11 cellular contexts compared by ENCODE assay signal in the genomic region with DNA sequence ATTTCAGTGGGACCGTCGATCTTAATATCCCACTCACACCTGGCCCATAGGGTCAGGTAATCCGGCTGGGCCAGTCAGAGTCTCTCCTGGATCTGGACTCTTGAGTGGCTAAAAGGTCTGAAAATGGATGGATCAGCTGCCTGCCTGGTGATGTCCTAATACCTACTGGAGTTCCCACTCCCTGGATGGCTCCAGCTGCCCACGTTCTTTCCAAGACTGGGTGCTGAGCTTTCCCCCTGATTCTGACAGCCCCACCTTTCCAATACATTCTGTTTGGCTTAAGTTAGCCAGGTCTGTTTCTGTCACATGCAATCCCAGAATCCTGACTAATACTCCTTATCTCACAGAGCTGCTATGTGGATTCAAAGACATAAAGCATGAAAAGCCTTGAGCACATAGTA. TPM values are rescaled to one million over a fixed set of nuclear protein-coding genes. Genes with fewer than 3 reads are reported as not detected.
DNase-seq lines count a peak whose midpoint lies in the region; ATAC-seq and TF ChIP-seq lines count a peak whose summit lies in the region.
"Had no signal": no experiment of that assay in that cellular context is flagged by ENCODE, and none has a peak within 500 bp of the region (broad histone marks: within the 10 kb centered on the region; RNA-seq: fewer than 3 reads in every experiment).

No MANE protein-coding gene starts in this region.

- H3K27ac Mint-ChIP-seq in nephron progenitor cell = no peak overlapping the region

- H3K36me3 Mint-ChIP-seq in nephron progenitor cell (ENCODE audit: low read depth) = peaks cover 4% of the 10 kb centered on the region

- no peaks in the 10 kb centered on the region for H3K27me3 Mint-ChIP-seq in nephron progenitor cell (ENCODE audit: low read depth, poor library complexity)

- H3K4me3 ChIP-seq in adrenal gland = no peak overlapping the region
- H3K4me3 ChIP-seq in fibroblast of the aortic adventitia (ENCODE audit: low read depth, low read length) = no peak overlapping the region
- H3K4me3 ChIP-seq in sigmoid colon = no peak overlapping the region
- H3K4me3 ChIP-seq: right lobe of liver had no signal

- H3K4me1 ChIP-seq in adrenal gland (replicated peaks in 1 of 2) = peaks cover 52 to 89% of the 10 kb centered on the region in 2 donors
- H3K4me1 ChIP-seq in sigmoid colon = peaks cover 0 to 68% (median 65%) of the 10 kb centered on the region in 4 donors
- H3K4me1 ChIP-seq: right lobe of liver had no signal

- no peak for ATAC-seq in GM18861 (IDR thresholded peaks at IDR 0.05; ENCODE audit: unreplicated experiment)
- ATAC-seq in HG03139 (IDR thresholded peaks at IDR 0.05; ENCODE audit: unreplicated experiment) = no peak

- 79 to 90% (median 83%) methylated on average over 4 of the region's 4 CpGs for WGBS in adrenal gland, 4 donors
- WGBS in sigmoid colon, 2 donors = 88 to 90% methylated on average over 4 of the region's 4 CpGs

- peaks cover 38% of the 10 kb centered on the region for H3K4me1 Mint-ChIP-seq in nephron progenitor cell

- no peak overlapping the region for H3K4me3 Mint-ChIP-seq in nephron progenitor cell

- no peaks in the 10 kb centered on the region for H3K9me3 Mint-ChIP-seq in nephron progenitor cell
- H3K9me3 Mint-ChIP-seq: activated T-helper 17 cell treated with anti-CD3 and anti-CD28 coated beads, Interleukin-2, amount 50 U/mL, for 72 hours had no signal

- H3K27ac ChIP-seq in adrenal gland (peak overlapping the region; percentile 70 to 94 (median 94)), sigmoid colon (peak overlapping the region; percentile 73 to 95 (median 81))
- H3K27ac ChIP-seq: right lobe of liver had no signal

- no peak for TF ChIP-seq CTCF in adrenal gland (IDR thresholded peaks at IDR 0.05)
- no peak for TF ChIP-seq CTCF in fibroblast of the aortic adventitia (IDR thresholded peaks at IDR 0.05; ENCODE audit: insufficient read depth, low read length)
- no peak for TF ChIP-seq CTCF in sigmoid colon (IDR thresholded peaks at IDR 0.05)
- TF ChIP-seq CTCF in nephron progenitor cell (IDR thresholded peaks at IDR 0.05) = no peak

- peak in 1 of 4 donors; percentile 68 for TF ChIP-seq EP300 in sigmoid colon (IDR thresholded peaks at IDR 0.05)

- H3K36me3 ChIP-seq in adrenal gland (replicated peaks in 1 of 2) (no peaks in the 10 kb centered on the region), sigmoid colon (no peaks in the 10 kb centered on the region)
- H3K36me3 ChIP-seq: right lobe of liver had no signal

- intact Hi-C loops in adrenal gland (cut with DNase I) = no loop called here
- intact Hi-C loops in sigmoid colon (cut with DNase I) = no loop called here

- H3K9me3 ChIP-seq in adrenal gland (replicated peaks in 1 of 3) = no peaks in the 10 kb centered on the region
- H3K9me3 ChIP-seq in sigmoid colon = no peaks in the 10 kb centered on the region
- H3K9me3 ChIP-seq: right lobe of liver had no signal

- in situ Hi-C loops in Caki2 (cut with HindIII; ENCODE audit: low pct_unique_long_range_greater_than_20kb, low sequenced_read_pairs) = no loop called here

- peak in 1 of 2 donors; percentile 65 for TF ChIP-seq POLR2A in adrenal gland (IDR thresholded peaks at IDR 0.05)
- no peak for TF ChIP-seq POLR2A in sigmoid colon (IDR thresholded peaks at IDR 0.05)

- H3K27me3 ChIP-seq in adrenal gland (no peaks in the 10 kb centered on the region), sigmoid colon (no peaks in the 10 kb centered on the region)
- H3K27me3 ChIP-seq: right lobe of liver had no signal

- DNase-seq in Caki2 (ENCODE audit: low read depth) = peak; percentile 21
- DNase-seq in adrenal gland = peak in 6 of 7 donors; percentile 48 to 70 (median 59)
- DNase-seq in fibroblast of the aortic adventitia (ENCODE audit: low read depth) = peak; percentile 96
- no peak for DNase-seq in sigmoid colon
- no peak for DNase-seq in SKM-1 treated with dmso at 0.1 percent for 144 hours (lab: John Stamatoyannopoulos, UW; ENCODE audit: unreplicated experiment)
- DNase-seq in nephron progenitor cell = no peak
- DNase-seq: kidney had no signal

RNA-seq across cellular contexts. Expression of gene SH3PXD2B, which starts 10.2 kb away (rescaled TPM):
- 14.2 and 25.2 TPM in 2 replicates for total RNA-seq in Caki2 (2014; rRNA removed; shearing (Covaris generic); ENCODE audit: low replicate concordance)
- total RNA-seq in adrenal gland = 100 to 1,000 TPM in 1 of 8 donors, 10 to 100 TPM in 7; 41.1 to 111 (median 64.7) TPM
- polyA plus RNA-seq in adrenal gland = 10 to 100 TPM; 15.2 to 37.9 (median 28.4) TPM
- total RNA-seq in fibroblast of the aortic adventitia (ENCODE audit: low replicate concordance) = 25.3 and 46.7 TPM in 2 replicates
- total RNA-seq in sigmoid colon = 10 to 100 TPM; 19.3 to 45.7 (median 20.9) TPM
- polyA plus RNA-seq in sigmoid colon = 1 to 10 TPM; 3.6 to 9.2 (median 3.9) TPM

Comparison
In these comparisons a context has a peak if more than half of its experiments do, and no peak if none do; other contexts are left out.
1. DNase-seq: peak in Caki2 (single experiment), adrenal gland (6 of 7) and fibroblast of the aortic adventitia (single experiment); none in sigmoid colon (single experiment), SKM-1 treated with dmso at 0.1 percent for 144 hours (single experiment) and nephron progenitor cell (single experiment).